Comparison of ENCODE assay signal across 1 cellular context in the genomic region with DNA sequence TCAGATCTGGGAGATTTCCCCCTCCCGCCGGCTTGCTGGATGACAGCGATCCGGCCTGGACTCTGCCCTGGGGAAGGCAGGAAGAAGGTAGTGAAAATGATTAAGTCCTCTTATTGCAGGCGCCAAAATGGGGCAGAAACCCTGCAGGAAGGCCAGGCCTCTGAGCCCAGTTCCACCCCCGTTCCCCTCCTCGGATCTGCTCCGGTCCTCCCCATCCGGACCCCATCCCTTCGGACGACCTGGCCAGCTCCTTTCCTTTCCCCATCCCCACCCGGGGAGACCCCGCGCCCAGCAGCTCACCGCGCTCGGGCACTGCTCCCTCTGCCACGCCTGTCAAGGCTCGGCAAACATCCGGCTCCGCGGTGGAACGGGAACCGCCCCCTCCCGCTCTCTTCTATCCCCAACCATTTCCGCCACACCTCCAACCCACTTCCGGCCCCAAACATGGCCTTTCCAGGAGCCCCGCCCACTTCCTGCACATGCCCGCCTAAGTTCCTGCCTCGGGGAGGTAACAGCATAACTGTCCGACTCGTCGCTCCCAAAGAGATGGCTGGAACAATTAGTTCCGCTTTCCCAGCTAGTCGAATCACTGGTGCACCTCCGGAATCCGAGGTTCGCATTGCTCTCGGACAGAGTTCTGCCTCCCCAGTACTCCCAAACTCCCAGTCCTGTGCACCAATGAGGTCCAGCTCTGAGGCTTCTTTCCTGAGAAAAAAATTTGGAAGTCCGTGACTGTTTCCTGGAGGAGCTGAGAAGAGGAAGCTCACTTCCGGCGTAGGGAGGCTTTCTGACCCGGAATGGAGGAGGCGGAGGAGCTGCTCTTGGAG.
TF ChIP-seq lines count a peak whose summit lies in the region.

A gene (minus strand): TSS at position 369 of the 827 bp plus-strand sequence. CDS start 4,512 bp downstream, outside the sequence.
A gene (plus strand): TSS at position 781 of the 827 bp plus-strand sequence. CDS start 17 bp downstream, at position 798.

TF ChIP-seq in K562, 482 proteins besides CTCF, POLR2A, EP300 and RAD21 (continued from another document and continues in another):
- TF ChIP-seq, protein P1, sequence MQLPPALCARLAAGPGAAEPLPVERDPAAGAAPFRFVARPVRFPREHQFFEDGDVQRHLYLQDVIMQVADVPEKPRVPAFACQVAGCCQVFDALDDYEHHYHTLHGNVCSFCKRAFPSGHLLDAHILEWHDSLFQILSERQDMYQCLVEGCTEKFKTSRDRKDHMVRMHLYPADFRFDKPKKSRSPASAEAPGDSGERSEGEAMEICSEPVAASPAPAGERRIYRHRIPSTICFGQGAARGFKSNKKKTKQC (CRISPR knock-in tag; IDR thresholded peaks at IDR 0.05) = peak; percentile 48; the same call in 1 of the 2 replicates
- TF ChIP-seq ADNP (tag; IDR thresholded peaks at IDR 0.05) = no peak
- TF ChIP-seq MTA1 (IDR thresholded peaks at IDR 0.05; ENCODE audit: borderline replicate concordance) = peak; percentile 51; the same call in 1 of the 2 replicates
- TF ChIP-seq, protein P2, sequence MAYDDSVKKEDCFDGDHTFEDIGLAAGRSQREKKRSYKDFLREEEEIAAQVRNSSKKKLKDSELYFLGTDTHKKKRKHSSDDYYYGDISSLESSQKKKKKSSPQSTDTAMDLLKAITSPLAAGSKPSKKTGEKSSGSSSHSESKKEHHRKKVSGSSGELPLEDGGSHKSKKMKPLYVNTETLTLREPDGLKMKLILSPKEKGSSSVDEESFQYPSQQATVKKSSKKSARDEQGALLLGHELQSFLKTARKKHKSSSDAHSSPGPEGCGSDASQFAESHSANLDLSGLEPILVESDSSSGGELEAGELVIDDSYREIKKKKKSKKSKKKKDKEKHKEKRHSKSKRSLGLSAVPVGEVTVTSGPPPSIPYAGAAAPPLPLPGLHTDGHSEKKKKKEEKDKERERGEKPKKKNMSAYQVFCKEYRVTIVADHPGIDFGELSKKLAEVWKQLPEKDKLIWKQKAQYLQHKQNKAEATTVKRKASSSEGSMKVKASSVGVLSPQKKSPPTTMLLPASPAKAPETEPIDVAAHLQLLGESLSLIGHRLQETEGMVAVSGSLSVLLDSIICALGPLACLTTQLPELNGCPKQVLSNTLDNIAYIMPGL (CRISPR knock-in tag; IDR thresholded peaks at IDR 0.05) = no peak
- peak; percentile 80; the same call in 1 of the 2 replicates for TF ChIP-seq CBFB (CRISPR knock-in tag; IDR thresholded peaks at IDR 0.05)
- no peak for TF ChIP-seq ZC3H8 (IDR thresholded peaks at IDR 0.05)
- TF ChIP-seq, protein P3, sequence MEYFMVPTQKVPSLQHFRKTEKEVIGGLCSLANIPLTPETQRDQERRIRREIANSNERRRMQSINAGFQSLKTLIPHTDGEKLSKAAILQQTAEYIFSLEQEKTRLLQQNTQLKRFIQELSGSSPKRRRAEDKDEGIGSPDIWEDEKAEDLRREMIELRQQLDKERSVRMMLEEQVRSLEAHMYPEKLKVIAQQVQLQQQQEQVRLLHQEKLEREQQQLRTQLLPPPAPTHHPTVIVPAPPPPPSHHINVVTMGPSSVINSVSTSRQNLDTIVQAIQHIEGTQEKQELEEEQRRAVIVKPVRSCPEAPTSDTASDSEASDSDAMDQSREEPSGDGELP (CRISPR knock-in tag; IDR thresholded peaks at IDR 0.05; ENCODE audit: borderline replicate concordance) = peak; percentile 87; the same call in 1 of the 2 replicates
- no peak for TF ChIP-seq ZNF347 (CRISPR knock-in tag; IDR thresholded peaks at IDR 0.05; ENCODE audit: low read depth)
- TF ChIP-seq ZNF668 (CRISPR knock-in tag; IDR thresholded peaks at IDR 0.05) = no peak
- no peak for TF ChIP-seq KLF10 (CRISPR knock-in tag; IDR thresholded peaks at IDR 0.05)
- no peak for TF ChIP-seq ILK (tag; IDR thresholded peaks at IDR 0.05; ENCODE audit: borderline replicate concordance, low read depth)
- no peak for TF ChIP-seq SP2 (IDR thresholded peaks at IDR 0.05; ENCODE audit: extremely low read depth, low read depth, low read length, poor library complexity, severe bottlenecking)
- TF ChIP-seq, protein P4, sequence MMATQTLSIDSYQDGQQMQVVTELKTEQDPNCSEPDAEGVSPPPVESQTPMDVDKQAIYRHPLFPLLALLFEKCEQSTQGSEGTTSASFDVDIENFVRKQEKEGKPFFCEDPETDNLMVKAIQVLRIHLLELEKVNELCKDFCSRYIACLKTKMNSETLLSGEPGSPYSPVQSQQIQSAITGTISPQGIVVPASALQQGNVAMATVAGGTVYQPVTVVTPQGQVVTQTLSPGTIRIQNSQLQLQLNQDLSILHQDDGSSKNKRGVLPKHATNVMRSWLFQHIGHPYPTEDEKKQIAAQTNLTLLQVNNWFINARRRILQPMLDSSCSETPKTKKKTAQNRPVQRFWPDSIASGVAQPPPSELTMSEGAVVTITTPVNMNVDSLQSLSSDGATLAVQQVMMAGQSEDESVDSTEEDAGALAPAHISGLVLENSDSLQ (IDR thresholded peaks at IDR 0.05) = peak; percentile 93
- no peak for TF ChIP-seq SMAD1 (IDR thresholded peaks at IDR 0.05; ENCODE audit: low read depth, low read length, partially characterized antibody)
- TF ChIP-seq, protein P5, sequence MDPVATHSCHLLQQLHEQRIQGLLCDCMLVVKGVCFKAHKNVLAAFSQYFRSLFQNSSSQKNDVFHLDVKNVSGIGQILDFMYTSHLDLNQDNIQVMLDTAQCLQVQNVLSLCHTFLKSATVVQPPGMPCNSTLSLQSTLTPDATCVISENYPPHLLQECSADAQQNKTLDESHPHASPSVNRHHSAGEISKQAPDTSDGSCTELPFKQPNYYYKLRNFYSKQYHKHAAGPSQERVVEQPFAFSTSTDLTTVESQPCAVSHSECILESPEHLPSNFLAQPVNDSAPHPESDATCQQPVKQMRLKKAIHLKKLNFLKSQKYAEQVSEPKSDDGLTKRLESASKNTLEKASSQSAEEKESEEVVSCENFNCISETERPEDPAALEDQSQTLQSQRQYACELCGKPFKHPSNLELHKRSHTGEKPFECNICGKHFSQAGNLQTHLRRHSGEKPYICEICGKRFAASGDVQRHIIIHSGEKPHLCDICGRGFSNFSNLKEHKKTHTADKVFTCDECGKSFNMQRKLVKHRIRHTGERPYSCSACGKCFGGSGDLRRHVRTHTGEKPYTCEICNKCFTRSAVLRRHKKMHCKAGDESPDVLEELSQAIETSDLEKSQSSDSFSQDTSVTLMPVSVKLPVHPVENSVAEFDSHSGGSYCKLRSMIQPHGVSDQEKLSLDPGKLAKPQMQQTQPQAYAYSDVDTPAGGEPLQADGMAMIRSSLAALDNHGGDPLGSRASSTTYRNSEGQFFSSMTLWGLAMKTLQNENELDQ (CRISPR knock-in tag; IDR thresholded peaks at IDR 0.05; ENCODE audit: borderline replicate concordance) = no peak
- no peak for TF ChIP-seq NCOA2 (IDR thresholded peaks at IDR 0.05; ENCODE audit: partially characterized antibody in 2 of 2)
- no peak for TF ChIP-seq ZNF140 (CRISPR knock-in tag; IDR thresholded peaks at IDR 0.05)
- TF ChIP-seq, protein P6, sequence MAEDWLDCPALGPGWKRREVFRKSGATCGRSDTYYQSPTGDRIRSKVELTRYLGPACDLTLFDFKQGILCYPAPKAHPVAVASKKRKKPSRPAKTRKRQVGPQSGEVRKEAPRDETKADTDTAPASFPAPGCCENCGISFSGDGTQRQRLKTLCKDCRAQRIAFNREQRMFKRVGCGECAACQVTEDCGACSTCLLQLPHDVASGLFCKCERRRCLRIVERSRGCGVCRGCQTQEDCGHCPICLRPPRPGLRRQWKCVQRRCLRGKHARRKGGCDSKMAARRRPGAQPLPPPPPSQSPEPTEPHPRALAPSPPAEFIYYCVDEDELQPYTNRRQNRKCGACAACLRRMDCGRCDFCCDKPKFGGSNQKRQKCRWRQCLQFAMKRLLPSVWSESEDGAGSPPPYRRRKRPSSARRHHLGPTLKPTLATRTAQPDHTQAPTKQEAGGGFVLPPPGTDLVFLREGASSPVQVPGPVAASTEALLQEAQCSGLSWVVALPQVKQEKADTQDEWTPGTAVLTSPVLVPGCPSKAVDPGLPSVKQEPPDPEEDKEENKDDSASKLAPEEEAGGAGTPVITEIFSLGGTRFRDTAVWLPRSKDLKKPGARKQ (CRISPR knock-in tag; IDR thresholded peaks at IDR 0.05) = no peak
- TF ChIP-seq ZNF695 (CRISPR knock-in tag; IDR thresholded peaks at IDR 0.05) = no peak
- TF ChIP-seq, protein P7, sequence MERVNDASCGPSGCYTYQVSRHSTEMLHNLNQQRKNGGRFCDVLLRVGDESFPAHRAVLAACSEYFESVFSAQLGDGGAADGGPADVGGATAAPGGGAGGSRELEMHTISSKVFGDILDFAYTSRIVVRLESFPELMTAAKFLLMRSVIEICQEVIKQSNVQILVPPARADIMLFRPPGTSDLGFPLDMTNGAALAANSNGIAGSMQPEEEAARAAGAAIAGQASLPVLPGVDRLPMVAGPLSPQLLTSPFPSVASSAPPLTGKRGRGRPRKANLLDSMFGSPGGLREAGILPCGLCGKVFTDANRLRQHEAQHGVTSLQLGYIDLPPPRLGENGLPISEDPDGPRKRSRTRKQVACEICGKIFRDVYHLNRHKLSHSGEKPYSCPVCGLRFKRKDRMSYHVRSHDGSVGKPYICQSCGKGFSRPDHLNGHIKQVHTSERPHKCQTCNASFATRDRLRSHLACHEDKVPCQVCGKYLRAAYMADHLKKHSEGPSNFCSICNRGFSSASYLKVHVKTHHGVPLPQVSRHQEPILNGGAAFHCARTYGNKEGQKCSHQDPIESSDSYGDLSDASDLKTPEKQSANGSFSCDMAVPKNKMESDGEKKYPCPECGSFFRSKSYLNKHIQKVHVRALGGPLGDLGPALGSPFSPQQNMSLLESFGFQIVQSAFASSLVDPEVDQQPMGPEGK (CRISPR knock-in tag; IDR thresholded peaks at IDR 0.05; ENCODE audit: borderline replicate concordance) = no peak
- peak; percentile 92 for TF ChIP-seq HDAC2 (IDR thresholded peaks at IDR 0.05)
- TF ChIP-seq, protein P8, sequence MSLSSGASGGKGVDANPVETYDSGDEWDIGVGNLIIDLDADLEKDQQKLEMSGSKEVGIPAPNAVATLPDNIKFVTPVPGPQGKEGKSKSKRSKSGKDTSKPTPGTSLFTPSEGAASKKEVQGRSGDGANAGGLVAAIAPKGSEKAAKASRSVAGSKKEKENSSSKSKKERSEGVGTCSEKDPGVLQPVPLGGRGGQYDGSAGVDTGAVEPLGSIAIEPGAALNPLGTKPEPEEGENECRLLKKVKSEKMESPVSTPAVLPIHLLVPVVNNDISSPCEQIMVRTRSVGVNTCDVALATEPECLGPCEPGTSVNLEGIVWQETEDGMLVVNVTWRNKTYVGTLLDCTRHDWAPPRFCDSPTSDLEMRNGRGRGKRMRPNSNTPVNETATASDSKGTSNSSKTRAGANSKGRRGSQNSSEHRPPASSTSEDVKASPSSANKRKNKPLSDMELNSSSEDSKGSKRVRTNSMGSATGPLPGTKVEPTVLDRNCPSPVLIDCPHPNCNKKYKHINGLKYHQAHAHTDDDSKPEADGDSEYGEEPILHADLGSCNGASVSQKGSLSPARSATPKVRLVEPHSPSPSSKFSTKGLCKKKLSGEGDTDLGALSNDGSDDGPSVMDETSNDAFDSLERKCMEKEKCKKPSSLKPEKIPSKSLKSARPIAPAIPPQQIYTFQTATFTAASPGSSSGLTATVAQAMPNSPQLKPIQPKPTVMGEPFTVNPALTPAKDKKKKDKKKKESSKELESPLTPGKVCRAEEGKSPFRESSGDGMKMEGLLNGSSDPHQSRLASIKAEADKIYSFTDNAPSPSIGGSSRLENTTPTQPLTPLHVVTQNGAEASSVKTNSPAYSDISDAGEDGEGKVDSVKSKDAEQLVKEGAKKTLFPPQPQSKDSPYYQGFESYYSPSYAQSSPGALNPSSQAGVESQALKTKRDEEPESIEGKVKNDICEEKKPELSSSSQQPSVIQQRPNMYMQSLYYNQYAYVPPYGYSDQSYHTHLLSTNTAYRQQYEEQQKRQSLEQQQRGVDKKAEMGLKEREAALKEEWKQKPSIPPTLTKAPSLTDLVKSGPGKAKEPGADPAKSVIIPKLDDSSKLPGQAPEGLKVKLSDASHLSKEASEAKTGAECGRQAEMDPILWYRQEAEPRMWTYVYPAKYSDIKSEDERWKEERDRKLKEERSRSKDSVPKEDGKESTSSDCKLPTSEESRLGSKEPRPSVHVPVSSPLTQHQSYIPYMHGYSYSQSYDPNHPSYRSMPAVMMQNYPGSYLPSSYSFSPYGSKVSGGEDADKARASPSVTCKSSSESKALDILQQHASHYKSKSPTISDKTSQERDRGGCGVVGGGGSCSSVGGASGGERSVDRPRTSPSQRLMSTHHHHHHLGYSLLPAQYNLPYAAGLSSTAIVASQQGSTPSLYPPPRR (CRISPR knock-in tag; IDR thresholded peaks at IDR 0.05; ENCODE audit: borderline replicate concordance) = no peak
- no peak for TF ChIP-seq BRF1 (IDR thresholded peaks at IDR 0.05; ENCODE audit: borderline replicate concordance, extremely low read depth, insufficient read length)
- peak; percentile 97 to 99 for TF ChIP-seq SRF (CRISPR knock-in tag; IDR thresholded peaks at IDR 0.05)
- no peak for TF ChIP-seq ZNF707 (CRISPR knock-in tag; conservative IDR thresholded peaks at IDR 0.05)
- no peak; the same call in none of the 2 replicates for TF ChIP-seq NR2C2 (CRISPR knock-in tag; IDR thresholded peaks at IDR 0.05)
- TF ChIP-seq NR2C2 (tag; IDR thresholded peaks at IDR 0.05) = peak; percentile 97
- TF ChIP-seq NEUROD1 (IDR thresholded peaks at IDR 0.05; ENCODE audit: borderline replicate concordance, low read depth, low read length, partially characterized antibody) = peak; percentile 37
- peak; percentile 66; the same call in 1 of the 2 replicates for TF ChIP-seq MEF2D (tag; conservative IDR thresholded peaks at IDR 0.05; ENCODE audit: low read depth)
- peak; percentile 61; the same call in 1 of the 2 replicates for TF ChIP-seq HDAC8 (tag; IDR thresholded peaks at IDR 0.05)
- no peak for TF ChIP-seq ZNF146 (CRISPR knock-in tag; IDR thresholded peaks at IDR 0.05; ENCODE audit: unreplicated experiment)
- TF ChIP-seq BACH1 (tag; IDR thresholded peaks at IDR 0.05) = no peak
- no peak for TF ChIP-seq CBFA2T2 (conservative IDR thresholded peaks at IDR 0.05)
- TF ChIP-seq JUND (IDR thresholded peaks at IDR 0.05; ENCODE audit: borderline replicate concordance, low read depth, low read length) = peak; percentile 63
- TF ChIP-seq JUND (tag; IDR thresholded peaks at IDR 0.05; ENCODE audit: borderline replicate concordance, low read depth, low read length) = peak; percentile 73; the same call in 2 of the 3 replicates
- TF ChIP-seq CEBPG (CRISPR knock-in tag; IDR thresholded peaks at IDR 0.05) = no peak
- no peak for TF ChIP-seq CEBPG (tag; conservative IDR thresholded peaks at IDR 0.05 in 1 of 2, IDR thresholded peaks at IDR 0.05 in 1 of 2)
